Comparison of ENCODE assay signal across 35 cellular contexts in the genomic region with DNA sequence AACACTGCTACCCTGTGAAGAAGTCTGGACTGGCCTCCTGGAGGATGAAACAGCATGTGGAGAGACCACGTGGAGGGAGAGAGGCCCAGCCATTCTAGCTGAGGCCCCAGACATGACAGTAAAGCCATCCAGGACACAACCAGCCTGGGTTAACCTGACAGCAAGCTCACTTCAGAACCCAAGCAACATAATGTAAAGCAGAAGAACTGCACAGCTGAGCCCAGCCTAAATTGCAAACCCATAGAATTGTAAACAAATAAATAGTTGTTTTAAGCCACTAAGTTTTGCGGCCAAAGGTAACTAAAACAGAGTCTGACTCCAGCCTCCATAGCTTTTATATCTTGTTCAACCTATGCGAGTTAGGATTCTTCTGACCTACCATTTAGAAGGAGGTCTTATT.
DNase-seq lines count a peak whose midpoint lies in the region; ATAC-seq, FAIRE-seq and TF ChIP-seq lines count a peak whose summit lies in the region.
"Had no signal": no experiment of that assay in that cellular context is flagged by ENCODE, and none has a peak within 500 bp of the region (broad histone marks: within the 10 kb centered on the region; RNA-seq: fewer than 3 reads in every experiment).

No MANE protein-coding gene starts in this region.

- H3K36me3 ChIP-seq in HepG2 (replicated peaks in 1 of 2; ENCODE audit: control insufficient read depth in 1 of 2, insufficient read depth in 2 of 2, low read length in 2 of 2) (no peaks in the 10 kb centered on the region), right lobe of liver (no peaks in the 10 kb centered on the region), GM23338 (ENCODE audit: insufficient read depth) (no peaks in the 10 kb centered on the region)
- H3K36me3 ChIP-seq: BE2C; BLaER1; BLaER1 treated with 17β-estradiol and CSF1 and Interleukin-3, amounts not matched to agents 10 nM and 100 nM had no signal

- in situ Hi-C loops in HepG2 (cut with HindIII; ENCODE audit: extremely low pct_ligation_motif_present, low pct_unique_long_range_greater_than_20kb), result no loop called here

- H3K9me3 ChIP-seq in HepG2 (ENCODE audit: low read length), result no peaks in the 10 kb centered on the region
- H3K9me3 ChIP-seq in right lobe of liver, result no peaks in the 10 kb centered on the region
- H3K9me3 ChIP-seq: A549, BE2C, BLaER1, Caco-2 had no signal

- ATAC-seq in HepG2 (no peak), right lobe of liver (no peak), GM23338 (no peak)
- ATAC-seq: A549; CD8-positive, alpha-beta T cell had no signal

- no TSS peak for BruUV-seq in HepG2 (replicated peaks; lab: Mats Ljungman, UMichigan)

- POLR2A ChIA-PET in HepG2 (lab: Yijun Ruan, JAX), result no interaction called here

- no peaks in the 10 kb centered on the region for H4K20me1 ChIP-seq in HepG2 (ENCODE audit: insufficient read depth, low read length)
- no peaks in the 10 kb centered on the region for H4K20me1 ChIP-seq in GM23338 (replicated peaks; ENCODE audit: insufficient read depth)
- H4K20me1 ChIP-seq: BLaER1; BLaER1 treated with 17β-estradiol and CSF1 and Interleukin-3, amounts not matched to agents 10 nM and 100 nM had no signal

- no peaks in the 10 kb centered on the region for H3F3A ChIP-seq in GM23338 (replicated peaks; ENCODE audit: low read depth)

- no peaks in the 10 kb centered on the region for H3K9me2 ChIP-seq in GM23338 (ENCODE audit: insufficient read depth)

- H3K4me1 Mint-ChIP-seq in GM23338 (no peaks in the 10 kb centered on the region), type B pancreatic cell (ENCODE audit: unreplicated experiment) (no peaks in the 10 kb centered on the region)
- H3K4me1 Mint-ChIP-seq: B cell; CD14-positive monocyte; CD4-positive, CD25-positive, alpha-beta regulatory T cell; CD8-positive, alpha-beta memory T cell had no signal

- CTCF ChIA-PET in HepG2 (lab: Yijun Ruan, JAX; ENCODE audit: low intra/inter-chr PET ratio, low total read pairs), result no interaction called here

- H3K27me3 Mint-ChIP-seq in GM23338 (ENCODE audit: insufficient read depth, low read depth, poor library complexity), result no peaks in the 10 kb centered on the region
- H3K27me3 Mint-ChIP-seq in type B pancreatic cell, result no peaks in the 10 kb centered on the region
- H3K27me3 Mint-ChIP-seq: B cell; CD4-positive, alpha-beta memory T cell; CD4-positive, alpha-beta T cell; CD4-positive, CD25-positive, alpha-beta regulatory T cell; CD8-positive, alpha-beta memory T cell had no signal

- TF ChIP-seq RAD21 in HepG2 (CRISPR knock-in tag; IDR thresholded peaks at IDR 0.05), result no peak

- no peaks in the 10 kb centered on the region for H3K27me3 ChIP-seq in HepG2 (ENCODE audit: control insufficient read depth in 1 of 2, insufficient read depth in 2 of 2, low read length in 2 of 2)
- no peaks in the 10 kb centered on the region for H3K27me3 ChIP-seq in right lobe of liver
- no peaks in the 10 kb centered on the region for H3K27me3 ChIP-seq in GM23338 (ENCODE audit: insufficient read depth)
- H3K27me3 ChIP-seq: BE2C; BLaER1; BLaER1 treated with 17β-estradiol and CSF1 and Interleukin-3, amounts not matched to agents 10 nM and 100 nM had no signal

- H2AFZ ChIP-seq in HepG2 (ENCODE audit: low read length) (no peak overlapping the region), GM23338 (no peak overlapping the region)

- TF ChIP-seq EP300 in HepG2 (IDR thresholded peaks at IDR 0.05; ENCODE audit: low read depth in 2 of 2, low read length in 2 of 2) (no peak), HepG2 (CRISPR knock-in tag; IDR thresholded peaks at IDR 0.05; ENCODE audit: borderline replicate concordance) (no peak)

- peaks cover 3% of the 10 kb centered on the region; the same call in 2 of the 3 replicates for H3K9me3 Mint-ChIP-seq in GM23338
- no peaks in the 10 kb centered on the region for H3K9me3 Mint-ChIP-seq in type B pancreatic cell

- no peak for DNase-seq in HepG2 (ENCODE audit: low spot score)
- no peak for DNase-seq in right lobe of liver
- DNase-seq in GM23338 (ENCODE audit: low spot score), result no peak
- DNase-seq in type B pancreatic cell (ENCODE audit: extremely low spot score, unreplicated experiment), result no peak
- no peak for DNase-seq in iPS-NIHi11 (ENCODE audit: low spot score)
- DNase-seq in OCI-M2 (lab: John Stamatoyannopoulos, UW; ENCODE audit: unreplicated experiment), result no peak
- DNase-seq: 8988T; ACHN; AML-193; BE2C; C1 segment of cervical spinal cord; Caco-2; Calu3; CD4-positive, alpha-beta memory T cell; CD4-positive, alpha-beta T cell; CD4-positive, CD25-positive, alpha-beta regulatory T cell; CD8-positive, alpha-beta memory T cell; CD8-positive, alpha-beta T cell; COR-L47; DMS 273 treated with DMSO at 0.1 percent for 48 hours; DMS153; DMS53; DMS79; DMS79 treated with DMSO at 0.1 percent for 48 hours; DND-41; EL had no signal

- H3K36me3 Mint-ChIP-seq in GM23338 (ENCODE audit: low read depth) (peaks cover 16% of the 10 kb centered on the region), type B pancreatic cell (peaks cover 13% of the 10 kb centered on the region)
- H3K36me3 Mint-ChIP-seq: CD14-positive monocyte had no signal

- H3K79me2 ChIP-seq in HepG2 (ENCODE audit: insufficient read depth, low read length), result no peaks in the 10 kb centered on the region
- no peaks in the 10 kb centered on the region for H3K79me2 ChIP-seq in GM23338 (replicated peaks; ENCODE audit: insufficient read depth)

- TF ChIP-seq POLR2A in HepG2 (IDR thresholded peaks at IDR 0.05; ENCODE audit: insufficient read depth in 1 of 2, low read depth in 2 of 2, low read length in 2 of 2) (no peak), right lobe of liver (IDR thresholded peaks at IDR 0.05) (no peak)

- intact Hi-C loops in HepG2 (cut with micrococcal nuclease; ENCODE audit: unreplicated experiment) (no loop called here), right lobe of liver (cut with DNase I) (no loop called here)

- no peak overlapping the region for H3K4me3 ChIP-seq in HepG2 (replicated peaks in 1 of 3; ENCODE audit: insufficient read depth in 1 of 3, low read depth in 2 of 3, low read length in 3 of 3)
- no peak overlapping the region for H3K4me3 ChIP-seq in right lobe of liver
- no peak overlapping the region for H3K4me3 ChIP-seq in GM23338
- H3K4me3 ChIP-seq: A549; BLaER1; BLaER1 treated with 17β-estradiol and CSF1 and Interleukin-3, amounts not matched to agents 10 nM and 100 nM had no signal

- H3K4me3 Mint-ChIP-seq in GM23338, result no peak overlapping the region
- no peak overlapping the region for H3K4me3 Mint-ChIP-seq in type B pancreatic cell
- H3K4me3 Mint-ChIP-seq: B cell; CD14-positive monocyte; CD4-positive, alpha-beta memory T cell; CD4-positive, alpha-beta T cell; CD4-positive, CD25-positive, alpha-beta regulatory T cell; CD8-positive, alpha-beta memory T cell; CD8-positive, alpha-beta T cell had no signal

- no peaks in the 10 kb centered on the region for H3K4me1 ChIP-seq in HepG2 (ENCODE audit: insufficient read depth, low read length)
- peaks cover 0 to 12% (median 2%) of the 10 kb centered on the region in 4 donors for H3K4me1 ChIP-seq in right lobe of liver
- no peaks in the 10 kb centered on the region for H3K4me1 ChIP-seq in GM23338 (ENCODE audit: insufficient read depth)
- H3K4me1 ChIP-seq: A549; BE2C; BLaER1; BLaER1 treated with 17β-estradiol and CSF1 and Interleukin-3, amounts not matched to agents 10 nM and 100 nM; Caco-2 had no signal

- TF ChIP-seq CTCF in HepG2 (CRISPR knock-in tag; IDR thresholded peaks at IDR 0.05) (no peak), right lobe of liver (IDR thresholded peaks at IDR 0.05) (no peak), GM23338 (conservative IDR thresholded peaks at IDR 0.05; ENCODE audit: low read depth in 2 of 2) (no peak), type B pancreatic cell (conservative IDR thresholded peaks at IDR 0.05) (no peak)

- H3K27ac ChIP-seq in HepG2 (ENCODE audit: extremely low read length, insufficient read depth, low read length) (no peak overlapping the region), right lobe of liver (no peak overlapping the region), GM23338 (ENCODE audit: low read depth) (no peak overlapping the region)
- H3K27ac ChIP-seq: 22Rv1; A549; BLaER1; BLaER1 treated with 17β-estradiol and CSF1 and Interleukin-3, amounts not matched to agents 10 nM and 100 nM; C4-2B had no signal

- 96% methylated on average over 3 of the region's 3 CpGs for WGBS in HepG2 (ENCODE audit: low lambda C conversion rate)
- WGBS in right lobe of liver (ENCODE audit: insufficient coverage, low coverage, low lambda C conversion rate, missing lambda C conversion rate), result 86% methylated on average over 2 of the region's 3 CpGs

- no peak overlapping the region for H3K27ac Mint-ChIP-seq in GM23338
- peak overlapping the region; percentile 62 for H3K27ac Mint-ChIP-seq in type B pancreatic cell
- H3K27ac Mint-ChIP-seq: B cell; CD14-positive monocyte; CD4-positive, alpha-beta memory T cell; CD4-positive, alpha-beta T cell; CD4-positive, CD25-positive, alpha-beta regulatory T cell; CD8-positive, alpha-beta T cell had no signal

- H3K4me2 ChIP-seq in HepG2 (ENCODE audit: low read depth, low read length) (no peak overlapping the region), GM23338 (no peak overlapping the region)
- H3K4me2 ChIP-seq: A549; BLaER1; BLaER1 treated with 17β-estradiol and CSF1 and Interleukin-3, amounts not matched to agents 10 nM and 100 nM had no signal

- FAIRE-seq in HepG2 (lab: Jason Lieb, UNC), result no peak
- FAIRE-seq: A204.1, A549, D721Med had no signal

- H3K9ac ChIP-seq in HepG2 (ENCODE audit: insufficient read depth, low read depth, low read length), result no peak overlapping the region
- H3K9ac ChIP-seq: BLaER1; BLaER1 treated with 17β-estradiol and CSF1 and Interleukin-3, amounts not matched to agents 10 nM and 100 nM had no signal

TF ChIP-seq in HepG2, 621 proteins besides CTCF, POLR2A, EP300 and RAD21:
- TF ChIP-seq HNRNPLL (IDR thresholded peaks at IDR 0.05; ENCODE audit: low read depth, low read length, poor library complexity, severe bottlenecking) (no peak), ZNF331 (CRISPR knock-in tag; IDR thresholded peaks at IDR 0.05) (peak; percentile 98)

TF ChIP-seq in GM23338, 12 proteins besides CTCF, POLR2A, EP300 and RAD21 (continues in another document):
- TF ChIP-seq ZNF331 (CRISPR knock-in tag; IDR thresholded peaks at IDR 0.05; ENCODE audit: low read depth), result peak; percentile 54; the same call in 1 of the 2 replicates
